1 cellular context compared by ENCODE assay signal in the genomic region with DNA sequence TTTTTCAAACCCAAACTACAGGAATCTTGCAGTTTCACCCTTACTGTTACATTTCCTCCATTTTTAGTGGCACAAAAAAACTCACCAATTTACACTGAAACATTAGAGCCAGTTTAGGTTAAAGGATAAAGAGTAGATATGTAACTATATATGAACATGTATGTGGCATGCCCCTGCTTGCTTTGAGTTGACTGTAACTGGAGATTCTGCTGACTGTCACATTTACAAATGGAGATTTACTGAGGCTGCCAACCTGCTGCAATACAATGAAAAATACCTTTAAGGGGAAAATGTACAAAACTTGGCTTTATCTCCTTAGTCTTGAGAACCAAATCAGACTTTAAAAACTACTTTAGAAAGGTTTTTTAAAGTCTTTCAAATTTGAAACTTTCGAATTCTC.
A peak's percentile ranks its signal among the peaks of the same experiment; 100 is the strongest.
TF ChIP-seq lines count a peak whose summit lies in the region.

No MANE protein-coding gene starts in this region.

TF ChIP-seq in H1, 55 proteins besides CTCF, POLR2A, EP300 and RAD21:
- TF ChIP-seq MAFK (IDR thresholded peaks at IDR 0.05; ENCODE audit: low read depth, low read length), result peak; percentile 52
- TF ChIP-seq CBX5 (IDR thresholded peaks at IDR 0.05; ENCODE audit: low read depth, low read length), result no peak
TF ChIP-seq in H1: peak in this region for 1.
